Comparison of ENCODE assay signal across 17 cellular contexts in genomic region chr1:53289050-53289429, GRCh38.
"Had no signal": no experiment of that assay in that cellular context is flagged by ENCODE, and none has a peak within 500 bp of the region (broad histone marks: within the 10 kb centered on the region; RNA-seq: fewer than 3 reads in every experiment).

No MANE protein-coding gene starts in this region.

- H3K27me3 Mint-ChIP-seq: activated CD4-positive, alpha-beta T cell treated with anti-CD3 and anti-CD28 coated beads for 36 hours; activated naive CD8-positive, alpha-beta T cell treated with anti-CD3 and anti-CD28 coated beads for 36 hours had no signal

- DNase-seq: activated CD4-positive, alpha-beta T cell treated with anti-CD3 and anti-CD28 coated beads for 36 hours; activated CD4-positive, alpha-beta T cell treated with anti-CD3 and anti-CD28 coated beads, Interleukin-2, amount 50 U/mL, for 4 hours; activated CD8-positive, alpha-beta memory T cell treated with anti-CD3 and anti-CD28 coated beads for 24 hours; activated CD8-positive, alpha-beta memory T cell treated with anti-CD3 and anti-CD28 coated beads, Interleukin-2, amount 50 U/mL, for 48 hours; activated naive CD4-positive, alpha-beta T cell treated with Interleukin-2 at 50 U/mL for 16 hours; activated naive CD8-positive, alpha-beta T cell treated with anti-CD3 and anti-CD28 coated beads for 36 hours; activated T-cell treated with anti-CD3 and anti-CD28 coated beads, Interleukin-2, amount 50 U/mL, for 4 hours; cerebellar nuclear complex; heart left ventricle; islet precursor cell; left cardiac atrium; stimulated activated CD4-positive, alpha-beta T cell treated with anti-CD3 and anti-CD28 coated beads, Interleukin-4, amount 100 ng/mL, for 1 hour; stimulated activated naive CD4-positive, alpha-beta T cell treated with Interleukin-2 at 50 U/mL for 16 hours; T-helper 1 cell; T-helper 9 cell; upper lobe of left lung had no signal

- H3K27ac Mint-ChIP-seq: activated CD4-positive, alpha-beta T cell treated with anti-CD3 and anti-CD28 coated beads for 36 hours; WTC11 had no signal

- ATAC-seq: activated CD4-positive, alpha-beta T cell treated with anti-CD3 and anti-CD28 coated beads for 36 hours; activated T-cell treated with anti-CD3 and anti-CD28 coated beads, Interleukin-2, amount 50 U/mL, for 4 hours; heart left ventricle; left cardiac atrium had no signal

- H3K9me3 Mint-ChIP-seq: activated naive CD8-positive, alpha-beta T cell treated with anti-CD3 and anti-CD28 coated beads for 36 hours; activated T-cell treated with anti-CD3 and anti-CD28 coated beads, Interleukin-2, amount 50 U/mL, for 4 hours; WTC11 had no signal

- H3K4me3 Mint-ChIP-seq: activated CD4-positive, alpha-beta T cell treated with anti-CD3 and anti-CD28 coated beads for 36 hours; activated naive CD8-positive, alpha-beta T cell treated with anti-CD3 and anti-CD28 coated beads for 36 hours; activated T-cell treated with anti-CD3 and anti-CD28 coated beads, Interleukin-2, amount 50 U/mL, for 4 hours; WTC11 had no signal
